Comparison of ENCODE assay signal across 34 cellular contexts in the genomic region with DNA sequence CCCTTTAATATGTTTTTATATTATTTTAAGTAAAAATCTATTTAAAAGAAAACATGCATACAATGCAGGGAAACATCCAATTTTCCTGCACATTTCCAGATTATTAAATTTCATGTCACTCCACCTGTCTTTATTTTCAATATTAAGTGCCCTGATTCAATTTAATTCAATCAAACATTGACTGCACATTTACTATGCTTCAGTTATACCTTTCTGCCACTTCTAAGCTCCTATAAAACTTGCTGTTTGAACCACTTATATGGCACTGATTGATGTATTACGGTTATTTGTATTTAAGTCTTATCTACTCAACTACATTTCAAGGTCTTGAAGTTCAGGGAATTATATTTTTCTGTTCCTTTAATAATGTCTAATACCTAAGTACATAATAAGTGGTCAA.
"Had no signal": no experiment of that assay in that cellular context is flagged by ENCODE, and none has a peak within 500 bp of the region (broad histone marks: within the 10 kb centered on the region; RNA-seq: fewer than 3 reads in every experiment).

No MANE protein-coding gene starts in this region.

- H3K36me3 ChIP-seq: MG63 had no signal

- H3K9me3 ChIP-seq: MG63 had no signal

- H3K27me3 ChIP-seq: MG63 had no signal

- H3K27ac ChIP-seq: KMS-11 had no signal

- DNase-seq: Karpas-422, Kasumi-1, MG63, MM.1S, MV-4-11, NCI-H1048, NCI-H1092, NCI-H1092 treated with DMSO at 0.1 percent for 48 hours, NCI-H1105, NCI-H1105 treated with DMSO at 0.1 percent for 48 hours, NCI-H1417, NCI-H1417 treated with DMSO at 0.1 percent for 48 hours, NCI-H1436, NCI-H1436 treated with DMSO at 0.1 percent for 48 hours, NCI-H146, NCI-H1694, NCI-H1694 treated with DMSO at 0.1 percent for 48 hours, NCI-H187, NCI-H187 treated with DMSO at 0.1 percent for 48 hours, NCI-H1930, NCI-H2029, NCI-H2029 treated with DMSO at 0.1 percent for 48 hours, NCI-H2081, NCI-H2081 treated with DMSO at 0.1 percent for 48 hours, NCI-H2107, NCI-H2171, NCI-H2171 treated with DMSO at 0.1 percent for 48 hours, NCI-H2227 treated with DMSO at 0.1 percent for 48 hours, NCI-H226, NCI-H345, NCI-H446, NCI-H446 treated with DMSO at 0.1 percent for 48 hours, NCI-H510A had no signal

- H3K9ac ChIP-seq: KMS-11 had no signal

- H3K4me2 ChIP-seq: KMS-11 had no signal

- H3K4me3 ChIP-seq: MG63 had no signal
